41 cellular contexts compared by ENCODE assay signal in genomic region chr1:118219438-118219837, GRCh38. TPM values are rescaled to one million over a fixed set of nuclear protein-coding genes. Genes with fewer than 3 reads are reported as not detected.
"Had no signal": no experiment of that assay in that cellular context is flagged by ENCODE, and none has a peak within 500 bp of the region (broad histone marks: within the 10 kb centered on the region; RNA-seq: fewer than 3 reads in every experiment).

No MANE protein-coding gene starts in this region.

- H3K4me3 Mint-ChIP-seq: activated naive CD4-positive, alpha-beta T cell treated with anti-CD3 and anti-CD28 coated beads for 36 hours; activated naive CD4-positive, alpha-beta T cell treated with anti-CD3 and anti-CD28 coated beads, Interleukin-2, amount 10 ng/mL, durations not matched to agents 7 days and 5 days; activated naive CD4-positive, alpha-beta T cell treated with anti-CD3 and anti-CD28 coated beads, Interleukin-2, amount 50 U/mL, for 24 hours; activated naive CD8-positive, alpha-beta T cell; activated naive CD8-positive, alpha-beta T cell treated with anti-CD3 and anti-CD28 coated beads for 36 hours; activated naive CD8-positive, alpha-beta T cell treated with anti-CD3 and anti-CD28 coated beads, Interleukin-2, amount 10 ng/mL, durations not matched to agents 7 days and 5 days; activated naive CD8-positive, alpha-beta T cell treated with anti-CD3 and anti-CD28 coated beads, Interleukin-2, amount 50 U/mL, for 24 hours; activated T-cell treated with anti-CD3 and anti-CD28 coated beads, Interleukin-2, amount 50 U/mL, for 24 hours; activated T-cell treated with anti-CD3 and anti-CD28 coated beads, Interleukin-2, amount 50 U/mL, for 4 hours; activated T-cell treated with anti-CD3 and anti-CD28 coated beads, Interleukin-2, amount 50 U/mL, for 72 hours; activated T-helper 1 cell treated with anti-CD3 and anti-CD28 coated beads, Interleukin-12 subunit alpha, Interleukin-12 subunit beta, Interleukin-2, Interleukin-4 antibody, amounts not matched to agents 30 ng/mL and 10 ng/mL and 1 ng/mL, durations not matched to agents 14 hours and 24 hours and 36 hours; activated T-helper 17 cell treated with anti-CD3 and anti-CD28 coated beads, Interleukin-2, amount 50 U/mL, for 72 hours; brain; central memory CD8-positive, alpha-beta T cell had no signal

- H3K36me3 Mint-ChIP-seq: activated naive CD4-positive, alpha-beta T cell treated with anti-CD3 and anti-CD28 coated beads, Interleukin-2, amount 10 ng/mL, durations not matched to agents 7 days and 5 days; activated naive CD4-positive, alpha-beta T cell treated with anti-CD3 and anti-CD28 coated beads, Interleukin-2, amount 50 U/mL, for 24 hours; activated naive CD4-positive, alpha-beta T cell treated with anti-CD3 and anti-CD28 coated beads, Interleukin-2, amount 50 U/mL, for 72 hours; activated naive CD8-positive, alpha-beta T cell; activated naive CD8-positive, alpha-beta T cell treated with anti-CD3 and anti-CD28 coated beads for 36 hours; activated naive CD8-positive, alpha-beta T cell treated with anti-CD3 and anti-CD28 coated beads, Interleukin-2, amount 10 ng/mL, durations not matched to agents 7 days and 5 days; brain had no signal

- H3K27me3 Mint-ChIP-seq: activated naive CD4-positive, alpha-beta T cell treated with anti-CD3 and anti-CD28 coated beads, Interleukin-2, amount 10 ng/mL, durations not matched to agents 7 days and 5 days; activated naive CD4-positive, alpha-beta T cell treated with anti-CD3 and anti-CD28 coated beads, Interleukin-2, amount 50 U/mL, for 24 hours; activated naive CD8-positive, alpha-beta T cell; activated naive CD8-positive, alpha-beta T cell treated with anti-CD3 and anti-CD28 coated beads for 36 hours; activated naive CD8-positive, alpha-beta T cell treated with anti-CD3 and anti-CD28 coated beads, Interleukin-2, amount 10 ng/mL, durations not matched to agents 7 days and 5 days; activated naive CD8-positive, alpha-beta T cell treated with anti-CD3 and anti-CD28 coated beads, Interleukin-2, amount 50 U/mL, for 24 hours; activated T-cell treated with anti-CD3 and anti-CD28 coated beads, Interleukin-2, amount 50 U/mL, for 24 hours; brain; central memory CD8-positive, alpha-beta T cell had no signal

- H3K27ac Mint-ChIP-seq: activated naive CD4-positive, alpha-beta T cell treated with anti-CD3 and anti-CD28 coated beads for 36 hours; activated naive CD4-positive, alpha-beta T cell treated with anti-CD3 and anti-CD28 coated beads, Interleukin-2, amount 10 ng/mL, durations not matched to agents 7 days and 5 days; activated naive CD4-positive, alpha-beta T cell treated with anti-CD3 and anti-CD28 coated beads, Interleukin-2, amount 50 U/mL, for 24 hours; activated naive CD4-positive, alpha-beta T cell treated with anti-CD3 and anti-CD28 coated beads, Interleukin-2, amount 50 U/mL, for 72 hours; activated naive CD8-positive, alpha-beta T cell; activated naive CD8-positive, alpha-beta T cell treated with anti-CD3 and anti-CD28 coated beads for 36 hours; activated naive CD8-positive, alpha-beta T cell treated with anti-CD3 and anti-CD28 coated beads, Interleukin-2, amount 10 ng/mL, durations not matched to agents 7 days and 5 days; activated naive CD8-positive, alpha-beta T cell treated with anti-CD3 and anti-CD28 coated beads, Interleukin-2, amount 50 U/mL, for 24 hours; activated T-cell treated with anti-CD3 and anti-CD28 coated beads, Interleukin-2, amount 50 U/mL, for 24 hours; activated T-cell treated with anti-CD3 and anti-CD28 coated beads, Interleukin-2, amount 50 U/mL, for 72 hours; activated T-helper 1 cell treated with anti-CD3 and anti-CD28 coated beads, Interleukin-12 subunit alpha, Interleukin-12 subunit beta, Interleukin-2, Interleukin-4 antibody, amounts not matched to agents 30 ng/mL and 10 ng/mL and 1 ng/mL, durations not matched to agents 14 hours and 24 hours and 36 hours; activated T-helper 17 cell treated with anti-CD3 and anti-CD28 coated beads, Interleukin-2, amount 50 U/mL, for 72 hours; activated T-helper 2 cell treated with anti-CD3 and anti-CD28 coated beads, Interferon-gamma antibody, Interleukin-2, Interleukin-4, amounts not matched to agents 10 μg/mL and 5 μg/mL and 100 μg/mL, durations not matched to agents 14 hours and 24 hours and 36 hours; brain had no signal

- H3K27me3 ChIP-seq: adrenal gland, ascending aorta, body of pancreas, brain microvascular endothelial cell, breast epithelium, cardiac muscle cell had no signal

- H3K4me1 Mint-ChIP-seq: activated naive CD4-positive, alpha-beta T cell treated with anti-CD3 and anti-CD28 coated beads, Interleukin-2, amount 10 ng/mL, durations not matched to agents 7 days and 5 days; activated naive CD4-positive, alpha-beta T cell treated with anti-CD3 and anti-CD28 coated beads, Interleukin-2, amount 50 U/mL, for 24 hours; activated naive CD8-positive, alpha-beta T cell treated with anti-CD3 and anti-CD28 coated beads for 36 hours; activated naive CD8-positive, alpha-beta T cell treated with anti-CD3 and anti-CD28 coated beads, Interleukin-2, amount 10 ng/mL, durations not matched to agents 7 days and 5 days; activated naive CD8-positive, alpha-beta T cell treated with anti-CD3 and anti-CD28 coated beads, Interleukin-2, amount 50 U/mL, for 24 hours; activated T-helper 17 cell treated with anti-CD3 and anti-CD28 coated beads, Interleukin-2, amount 50 U/mL, for 72 hours; brain; central memory CD8-positive, alpha-beta T cell had no signal

- DNase-seq: activated effector memory CD4-positive, alpha-beta T cell treated with anti-CD3 and anti-CD28 coated beads, Interleukin-2, amount 50 U/mL, for 16 hours; activated effector memory CD4-positive, alpha-beta T cell treated with Interleukin-2 at 50 U/mL for 16 hours; activated gamma-delta T cell; activated gamma-delta T cell treated with Interleukin-2 at 50 U/mL for 16 hours; activated naive CD4-positive, alpha-beta T cell; activated naive CD4-positive, alpha-beta T cell treated with anti-CD3 and anti-CD28 coated beads for 36 hours; activated naive CD4-positive, alpha-beta T cell treated with anti-CD3 and anti-CD28 coated beads, Interleukin-2, amount 10 ng/mL, durations not matched to agents 7 days and 5 days; activated naive CD4-positive, alpha-beta T cell treated with anti-CD3 and anti-CD28 coated beads, Interleukin-2, amount 50 U/mL, for 16 hours; activated naive CD4-positive, alpha-beta T cell treated with Interleukin-2 at 50 U/mL for 16 hours; activated naive CD8-positive, alpha-beta T cell treated with anti-CD3 and anti-CD28 coated beads for 36 hours; activated naive CD8-positive, alpha-beta T cell treated with anti-CD3 and anti-CD28 coated beads, Interleukin-2, amount 10 ng/mL, durations not matched to agents 7 days and 5 days; activated naive CD8-positive, alpha-beta T cell treated with anti-CD3 and anti-CD28 coated beads, Interleukin-2, amount 50 U/mL, for 24 hours; activated T-cell treated with anti-CD3 and anti-CD28 coated beads, Interleukin-2, amount 50 U/mL, for 1 hour; activated T-cell treated with anti-CD3 and anti-CD28 coated beads, Interleukin-2, amount 50 U/mL, for 24 hours; activated T-cell treated with anti-CD3 and anti-CD28 coated beads, Interleukin-2, amount 50 U/mL, for 4 hours; activated T-cell treated with anti-CD3 and anti-CD28 coated beads, Interleukin-2, amount 50 U/mL, for 48 hours; activated T-cell treated with anti-CD3 and anti-CD28 coated beads, Interleukin-2, amount 50 U/mL, for 72 hours; adrenal gland; amniotic stem cell; amygdala; anterior cingulate cortex; aorta; body of pancreas; brain microvascular endothelial cell; caudate nucleus; central memory CD4-positive, alpha-beta T cell; cerebellar nuclear complex had no signal

- H3K27ac ChIP-seq: adrenal gland, ascending aorta, body of pancreas, brain microvascular endothelial cell, breast epithelium, cardiac muscle cell had no signal

- FAIRE-seq: astrocyte, bronchial epithelial cell had no signal

- ATAC-seq: activated naive CD4-positive, alpha-beta T cell treated with anti-CD3 and anti-CD28 coated beads, Interleukin-2, amount 50 U/mL, for 72 hours; activated naive CD8-positive, alpha-beta T cell treated with anti-CD3 and anti-CD28 coated beads, Interleukin-2, amount 50 U/mL, for 24 hours; activated T-cell treated with anti-CD3 and anti-CD28 coated beads, Interleukin-2, amount 50 U/mL, for 4 hours; activated T-cell treated with anti-CD3 and anti-CD28 coated beads, Interleukin-2, amount 50 U/mL, for 72 hours; activated T-helper 17 cell treated with anti-CD3 and anti-CD28 coated beads, Interleukin-2, amount 50 U/mL, for 72 hours; body of pancreas had no signal

- H3K9me3 ChIP-seq: adrenal gland, ascending aorta, body of pancreas, breast epithelium had no signal

- H3K4me3 ChIP-seq: adrenal gland, ascending aorta, body of pancreas, breast epithelium, cardiac muscle cell had no signal

- H3K9me3 Mint-ChIP-seq: activated naive CD4-positive, alpha-beta T cell treated with anti-CD3 and anti-CD28 coated beads for 36 hours; activated naive CD4-positive, alpha-beta T cell treated with anti-CD3 and anti-CD28 coated beads, Interleukin-2, amount 10 ng/mL, durations not matched to agents 7 days and 5 days; activated naive CD4-positive, alpha-beta T cell treated with anti-CD3 and anti-CD28 coated beads, Interleukin-2, amount 50 U/mL, for 24 hours; activated naive CD8-positive, alpha-beta T cell treated with anti-CD3 and anti-CD28 coated beads, Interleukin-2, amount 10 ng/mL, durations not matched to agents 7 days and 5 days; activated T-cell treated with anti-CD3 and anti-CD28 coated beads, Interleukin-2, amount 50 U/mL, for 24 hours; activated T-helper 1 cell treated with anti-CD3 and anti-CD28 coated beads, Interleukin-12 subunit alpha, Interleukin-12 subunit beta, Interleukin-2, Interleukin-4 antibody, amounts not matched to agents 30 ng/mL and 10 ng/mL and 1 ng/mL, durations not matched to agents 14 hours and 24 hours and 36 hours; activated T-helper 2 cell treated with anti-CD3 and anti-CD28 coated beads, Interferon-gamma antibody, Interleukin-2, Interleukin-4, amounts not matched to agents 10 μg/mL and 5 μg/mL and 100 μg/mL, durations not matched to agents 14 hours and 24 hours and 36 hours; brain had no signal

- H3K4me1 ChIP-seq: adrenal gland, ascending aorta, body of pancreas, breast epithelium had no signal

- H3K36me3 ChIP-seq: adrenal gland, ascending aorta, brain microvascular endothelial cell, breast epithelium, cardiac muscle cell had no signal

RNA-seq across cellular contexts. Expression of gene SPAG17, which starts 34.4 kb away (rescaled TPM):
- total RNA-seq: activated naive CD4-positive, alpha-beta T cell treated with anti-CD3 and anti-CD28 coated beads for 36 hours; activated naive CD4-positive, alpha-beta T cell treated with anti-CD3 and anti-CD28 coated beads, Interleukin-2, amount 50 U/mL, for 72 hours; activated naive CD8-positive, alpha-beta T cell treated with anti-CD3 and anti-CD28 coated beads for 36 hours; activated naive CD8-positive, alpha-beta T cell treated with anti-CD3 and anti-CD28 coated beads, Interleukin-2, amount 10 ng/mL, durations not matched to agents 7 days and 5 days; activated T-cell treated with anti-CD3 and anti-CD28 coated beads, Interleukin-2, amount 50 U/mL, for 4 hours; activated T-cell treated with anti-CD3 and anti-CD28 coated beads, Interleukin-2, amount 50 U/mL, for 72 hours; activated T-helper 1 cell treated with anti-CD3 and anti-CD28 coated beads, Interleukin-12 subunit alpha, Interleukin-12 subunit beta, Interleukin-2, Interleukin-4 antibody, amounts not matched to agents 30 ng/mL and 10 ng/mL and 1 ng/mL, durations not matched to agents 14 hours and 24 hours and 36 hours; activated T-helper 17 cell treated with anti-CD3 and anti-CD28 coated beads, Interleukin-2, amount 50 U/mL, for 72 hours; activated T-helper 2 cell treated with anti-CD3 and anti-CD28 coated beads, Interferon-gamma antibody, Interleukin-2, Interleukin-4, amounts not matched to agents 10 μg/mL and 5 μg/mL and 100 μg/mL, durations not matched to agents 14 hours and 24 hours and 36 hours; ascending aorta; cardiac septum had no signal
- polyA plus RNA-seq: aorta had no signal
